ENCODE assay signal across 23 cellular contexts in genomic region chr2:225033440-225034390, GRCh38. TPM values are rescaled to one million over a fixed set of nuclear protein-coding genes. Genes with fewer than 3 reads are reported as not detected.
A peak's percentile ranks its signal among the peaks of the same experiment; 100 is the strongest.
DNase-seq lines count a peak whose midpoint lies in the region; ATAC-seq and TF ChIP-seq lines count a peak whose summit lies in the region.
"Had no signal": no experiment of that assay in that cellular context is flagged by ENCODE, and none has a peak within 500 bp of the region (broad histone marks: within the 10 kb centered on the region; RNA-seq: fewer than 3 reads in every experiment).

No MANE protein-coding gene starts in this region.

- H3K36me3 ChIP-seq in PC-9 (ENCODE audit: low read depth) = no peaks in the 10 kb centered on the region
- no peaks in the 10 kb centered on the region for H3K36me3 ChIP-seq in adrenal gland (replicated peaks in 1 of 2)
- H3K36me3 ChIP-seq: ascending aorta, left ventricle myocardium inferior had no signal

- H3K36me3 Mint-ChIP-seq in activated CD4-positive, alpha-beta T cell treated with anti-CD3 and anti-CD28 coated beads for 36 hours (ENCODE audit: low read depth) = peaks cover 47% of the 10 kb centered on the region

- no peak overlapping the region for H3K4me3 Mint-ChIP-seq in activated CD4-positive, alpha-beta T cell treated with anti-CD3 and anti-CD28 coated beads for 36 hours

- H2AFZ ChIP-seq in PC-9 = no peak overlapping the region
- H2AFZ ChIP-seq: parathyroid adenoma had no signal

- no peak for DNase-seq in activated CD4-positive, alpha-beta T cell treated with anti-CD3 and anti-CD28 coated beads for 36 hours
- DNase-seq in activated CD4-positive, alpha-beta T cell treated with anti-CD3 and anti-CD28 coated beads for 4 hours = no peak
- DNase-seq in NCI-H69 (lab: John Stamatoyannopoulos, UW) (peak; percentile 53), fibroblast of gingiva (ENCODE audit: low read depth) (peak; percentile 24), retina (peak; percentile 19), PC-9 (no peak), adrenal gland (no peak), SKM-1 (lab: John Stamatoyannopoulos, UW; ENCODE audit: unreplicated experiment) (no peak)
- DNase-seq: activated CD4-positive, alpha-beta T cell treated with anti-CD3 and anti-CD28 coated beads for 1 hour; activated T-cell treated with anti-CD3 and anti-CD28 coated beads, Interleukin-2, amount 50 U/mL, for 1 hour; DMS53; foreskin fibroblast; HCEC 1CT; left ventricle myocardium inferior; NCI-H2081 treated with DMSO at 0.1 percent for 48 hours; NCI-H526; SIG-M5; trophoblast cell had no signal

- H3K4me1 ChIP-seq in PC-9 (replicated peaks; ENCODE audit: insufficient read depth) = no peaks in the 10 kb centered on the region
- peaks cover 19 to 24% of the 10 kb centered on the region in 2 donors for H3K4me1 ChIP-seq in adrenal gland (replicated peaks in 1 of 2)
- H3K4me1 ChIP-seq: ascending aorta, left ventricle myocardium inferior, parathyroid adenoma had no signal

- CTCF ChIA-PET in activated CD4-positive, alpha-beta T cell treated with anti-CD3 and anti-CD28 coated beads for 36 hours (lab: Charles Lee) = interaction anchor here (0.7 to 1.2 kb wide), 3 partner anchors 9 to 153 kb away, joined by 3 to 4 read pairs (median 3); no protein-coding TSS in a partner anchor
- CTCF ChIA-PET in PC-9 (lab: Charles Lee) = no interaction called here

- POLR2A ChIA-PET in activated CD4-positive, alpha-beta T cell treated with anti-CD3 and anti-CD28 coated beads for 36 hours (lab: Charles Lee) = no interaction called here
- POLR2A ChIA-PET in PC-9 (lab: Charles Lee; ENCODE audit: unreplicated experiment) = no interaction called here

- peaks cover 83% of the 10 kb centered on the region for H3K4me1 Mint-ChIP-seq in activated CD4-positive, alpha-beta T cell treated with anti-CD3 and anti-CD28 coated beads for 36 hours

- no peak overlapping the region for H3K4me2 ChIP-seq in PC-9
- H3K4me2 ChIP-seq: BLaER1 treated with 17β-estradiol and CSF1 and Interleukin-3, amounts not matched to agents 10 nM and 100 nM had no signal

- no TSS peak for BruUV-seq in PC-9 (replicated peaks; lab: Mats Ljungman, UMichigan)

- H3K9me2 ChIP-seq in PC-9 (ENCODE audit: insufficient read depth) = no peaks in the 10 kb centered on the region; the same call in 1 of the 2 replicates

- H3K4me3 ChIP-seq in PC-9 (no peak overlapping the region), adrenal gland (no peak overlapping the region)
- H3K4me3 ChIP-seq: ascending aorta; BLaER1 treated with 17β-estradiol and CSF1 and Interleukin-3, amounts not matched to agents 10 nM and 100 nM; K562; left ventricle myocardium inferior; skin epidermis had no signal

- H3F3A ChIP-seq in PC-9 (ENCODE audit: insufficient read depth, low read depth) = no peaks in the 10 kb centered on the region

- H4K20me1 ChIP-seq in PC-9 (ENCODE audit: insufficient read depth) = no peaks in the 10 kb centered on the region

- H3K27me3 ChIP-seq in PC-9 (ENCODE audit: insufficient read depth, low read depth) (0 out of 2 replicates have a peak, but pooled peaks cover under 1% of the 10 kb centered on the region), adrenal gland (no peaks in the 10 kb centered on the region)
- H3K27me3 ChIP-seq: ascending aorta; BLaER1 treated with 17β-estradiol and CSF1 and Interleukin-3, amounts not matched to agents 10 nM and 100 nM had no signal

- intact Hi-C loops in activated CD4-positive, alpha-beta T cell treated with anti-CD3 and anti-CD28 coated beads for 36 hours (cut with DNase I, micrococcal nuclease) = loop anchor here (10.0 kb wide), 2 partner anchors 1009 to 1801 kb away; partner anchors contain the start of gene RHBDD1 (in 1 of the 2)
- intact Hi-C loops in PC-9 (cut with micrococcal nuclease; ENCODE audit: unreplicated experiment) = no loop called here
- intact Hi-C loops in adrenal gland (cut with DNase I) = no loop called here

- ATAC-seq in activated CD4-positive, alpha-beta T cell treated with anti-CD3 and anti-CD28 coated beads for 36 hours = no peak
- ATAC-seq: K562 had no signal

- H3K9me3 ChIP-seq in PC-9 (ENCODE audit: insufficient read depth, low read depth) = no peaks in the 10 kb centered on the region
- no peaks in the 10 kb centered on the region for H3K9me3 ChIP-seq in adrenal gland (replicated peaks in 1 of 3)
- H3K9me3 ChIP-seq: ascending aorta, left ventricle myocardium inferior had no signal

- peak overlapping the region; percentile 37 for H3K27ac Mint-ChIP-seq in activated CD4-positive, alpha-beta T cell treated with anti-CD3 and anti-CD28 coated beads for 36 hours

- H3K27ac ChIP-seq in PC-9 (no peak overlapping the region), adrenal gland (no peak overlapping the region)
- H3K27ac ChIP-seq: ascending aorta; BLaER1 treated with 17β-estradiol and CSF1 and Interleukin-3, amounts not matched to agents 10 nM and 100 nM; left ventricle myocardium inferior; parathyroid adenoma; skin epidermis had no signal

- 93 to 94% (median 93%) methylated on average over 6 of the region's 6 CpGs for WGBS in adrenal gland, 4 donors

- TF ChIP-seq POLR2A in adrenal gland (IDR thresholded peaks at IDR 0.05) = no peak

- H3K27me3 Mint-ChIP-seq in activated CD4-positive, alpha-beta T cell treated with anti-CD3 and anti-CD28 coated beads for 36 hours = no peaks in the 10 kb centered on the region

- H3K79me2 ChIP-seq in PC-9 (ENCODE audit: low read depth) = no peaks in the 10 kb centered on the region
- H3K79me2 ChIP-seq: parathyroid adenoma had no signal

- no peaks in the 10 kb centered on the region for H3K9me3 Mint-ChIP-seq in activated CD4-positive, alpha-beta T cell treated with anti-CD3 and anti-CD28 coated beads for 36 hours (ENCODE audit: low read depth)

- TF ChIP-seq CTCF in PC-9 (conservative IDR thresholded peaks at IDR 0.05) (no peak), adrenal gland (IDR thresholded peaks at IDR 0.05) (no peak)

RNA-seq across cellular contexts. Expression of gene DOCK10, which starts 8.6 kb away (rescaled TPM):
- total RNA-seq in activated CD4-positive, alpha-beta T cell treated with anti-CD3 and anti-CD28 coated beads for 36 hours = 100 to 1,000 TPM; 177 to 196 TPM
- total RNA-seq in PC-9 (2021) (28.9 and 33.6 TPM in 2 replicates), adrenal gland (10 to 100 TPM; 17.3 to 40.8 (median 29.9) TPM)
- 1 to 10 TPM; 6.2 to 9.2 (median 6.8) TPM for polyA plus RNA-seq in adrenal gland

Comparison
In these comparisons a context has a peak if more than half of its experiments do, and no peak if none do; other contexts are left out.
1. DNase-seq: peak in NCI-H69 (single experiment), fibroblast of gingiva (single experiment) and retina (single experiment); none in activated CD4-positive, alpha-beta T cell treated with anti-CD3 and anti-CD28 coated beads for 36 hours (single experiment), activated CD4-positive, alpha-beta T cell treated with anti-CD3 and anti-CD28 coated beads for 4 hours (0 of 2), PC-9 (0 of 2), adrenal gland (0 of 7) and SKM-1 (single experiment).
2. intact Hi-C loops: an anchor here in activated CD4-positive, alpha-beta T cell treated with anti-CD3 and anti-CD28 coated beads for 36 hours (10.0 kb wide); none called in PC-9 and adrenal gland.